1 cellular context compared by ENCODE assay signal in the genomic region with DNA sequence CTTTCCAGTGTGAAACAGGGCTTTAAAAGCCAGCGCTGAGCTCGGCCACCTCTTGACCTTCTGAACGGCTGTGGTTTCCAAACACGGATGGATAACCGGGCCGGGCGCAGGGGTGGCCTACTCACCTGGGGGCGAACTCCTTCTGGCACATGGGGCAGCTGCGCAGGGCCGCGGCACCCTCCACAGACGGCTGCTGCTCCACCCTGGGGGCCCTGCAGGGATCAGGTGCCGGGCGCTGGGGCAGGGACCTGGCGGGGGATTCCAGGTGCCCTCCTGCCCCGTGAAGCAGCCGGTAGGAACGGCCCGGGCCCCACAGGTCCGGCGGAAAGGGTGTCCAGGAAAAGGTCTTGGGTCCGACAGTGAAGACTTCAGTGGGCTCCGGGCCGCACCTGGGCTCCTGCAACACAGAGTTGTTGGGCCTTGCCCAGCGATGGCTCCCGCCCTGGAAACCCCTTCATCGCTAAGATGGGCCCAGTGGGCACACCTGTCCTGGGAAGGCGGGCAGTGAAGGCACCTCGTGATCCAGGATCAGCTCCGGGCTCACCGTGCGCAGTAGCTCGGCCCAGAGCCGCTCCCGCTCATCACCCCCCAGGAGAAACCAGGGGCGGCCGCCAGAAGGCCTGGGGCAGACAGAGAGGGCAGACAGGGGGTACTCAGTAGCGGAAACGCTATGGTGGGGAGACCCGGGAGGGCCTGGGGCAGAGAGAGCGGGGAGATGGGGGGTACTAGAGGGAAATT.
TF ChIP-seq lines count a peak whose summit lies in the region.

No MANE protein-coding gene starts in this region.

TF ChIP-seq in K562, 482 proteins besides CTCF, POLR2A, EP300 and RAD21 (continued from another document and continues in another):
- TF ChIP-seq ZNF165 (CRISPR knock-in tag; IDR thresholded peaks at IDR 0.05; ENCODE audit: borderline replicate concordance) (no peak), ZNF551 (CRISPR knock-in tag; IDR thresholded peaks at IDR 0.05) (no peak), RUNX1 (IDR thresholded peaks at IDR 0.05; ENCODE audit: low read depth) (no peak), MXI1 (IDR thresholded peaks at IDR 0.05; ENCODE audit: low read depth, low read length) (no peak), TBP (optimal IDR thresholded peaks at IDR 0.05; ENCODE audit: low read depth, low read length) (no peak), NR2C2 (CRISPR knock-in tag; IDR thresholded peaks at IDR 0.05) (no peak), NR2C2 (tag; IDR thresholded peaks at IDR 0.05) (no peak), KDM5B (IDR thresholded peaks at IDR 0.05; ENCODE audit: insufficient replicate concordance, low read depth, low read length) (no peak), ERF (CRISPR knock-in tag; IDR thresholded peaks at IDR 0.05) (no peak), GTF2F1 (IDR thresholded peaks at IDR 0.05; ENCODE audit: low read depth, low read length) (no peak), BMI1 (IDR thresholded peaks at IDR 0.05; ENCODE audit: low read length) (no peak), TARDBP (IDR thresholded peaks at IDR 0.05) (no peak), ZNF121 (CRISPR knock-in tag; conservative IDR thresholded peaks at IDR 0.05) (no peak), SMARCB1 (IDR thresholded peaks at IDR 0.05; ENCODE audit: insufficient read length, low read depth) (no peak), PYGO2 (tag; IDR thresholded peaks at IDR 0.05) (no peak), ZBTB8A (IDR thresholded peaks at IDR 0.05; ENCODE audit: partially characterized antibody) (no peak), SP2 (IDR thresholded peaks at IDR 0.05; ENCODE audit: extremely low read depth, low read depth, low read length, poor library complexity, severe bottlenecking) (no peak), CHD4 (IDR thresholded peaks at IDR 0.05; ENCODE audit: insufficient read depth, insufficient replicate concordance, low read depth, low read length, poor library complexity, severe bottlenecking) (no peak), KAT2B (IDR thresholded peaks at IDR 0.05; ENCODE audit: low read depth, low read length) (no peak), FOS (IDR thresholded peaks at IDR 0.05; ENCODE audit: extremely low read depth, insufficient read length) (no peak), MAZ (CRISPR knock-in tag; conservative IDR thresholded peaks at IDR 0.05 in 1 of 2, IDR thresholded peaks at IDR 0.05 in 1 of 2) (peak in 1 of 2 experiments; percentile 45; a peak in 1 of 4 replicates), ZNF24 (IDR thresholded peaks at IDR 0.05) (no peak), ETV1 (tag; conservative IDR thresholded peaks at IDR 0.05; ENCODE audit: low read depth) (no peak), ILK (tag; IDR thresholded peaks at IDR 0.05; ENCODE audit: borderline replicate concordance, low read depth) (no peak), SRSF9 (IDR thresholded peaks at IDR 0.05; ENCODE audit: borderline replicate concordance, low read depth, low read length) (no peak), ZNF644 (tag; IDR thresholded peaks at IDR 0.05; ENCODE audit: low read depth) (no peak), RBM34 (IDR thresholded peaks at IDR 0.05; ENCODE audit: borderline replicate concordance, insufficient read depth, low read length) (no peak), BRD4 (IDR thresholded peaks at IDR 0.05) (no peak), PTBP1 (IDR thresholded peaks at IDR 0.05; ENCODE audit: low read depth, low read length) (no peak), EWSR1 (IDR thresholded peaks at IDR 0.05; ENCODE audit: borderline replicate concordance, low read depth, partially characterized antibody) (no peak)
- TF ChIP-seq, protein P1, sequence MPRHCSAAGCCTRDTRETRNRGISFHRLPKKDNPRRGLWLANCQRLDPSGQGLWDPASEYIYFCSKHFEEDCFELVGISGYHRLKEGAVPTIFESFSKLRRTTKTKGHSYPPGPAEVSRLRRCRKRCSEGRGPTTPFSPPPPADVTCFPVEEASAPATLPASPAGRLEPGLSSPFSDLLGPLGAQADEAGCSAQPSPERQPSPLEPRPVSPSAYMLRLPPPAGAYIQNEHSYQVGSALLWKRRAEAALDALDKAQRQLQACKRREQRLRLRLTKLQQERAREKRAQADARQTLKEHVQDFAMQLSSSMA (CRISPR knock-in tag; IDR thresholded peaks at IDR 0.05), result no peak
- TF ChIP-seq, protein P2, sequence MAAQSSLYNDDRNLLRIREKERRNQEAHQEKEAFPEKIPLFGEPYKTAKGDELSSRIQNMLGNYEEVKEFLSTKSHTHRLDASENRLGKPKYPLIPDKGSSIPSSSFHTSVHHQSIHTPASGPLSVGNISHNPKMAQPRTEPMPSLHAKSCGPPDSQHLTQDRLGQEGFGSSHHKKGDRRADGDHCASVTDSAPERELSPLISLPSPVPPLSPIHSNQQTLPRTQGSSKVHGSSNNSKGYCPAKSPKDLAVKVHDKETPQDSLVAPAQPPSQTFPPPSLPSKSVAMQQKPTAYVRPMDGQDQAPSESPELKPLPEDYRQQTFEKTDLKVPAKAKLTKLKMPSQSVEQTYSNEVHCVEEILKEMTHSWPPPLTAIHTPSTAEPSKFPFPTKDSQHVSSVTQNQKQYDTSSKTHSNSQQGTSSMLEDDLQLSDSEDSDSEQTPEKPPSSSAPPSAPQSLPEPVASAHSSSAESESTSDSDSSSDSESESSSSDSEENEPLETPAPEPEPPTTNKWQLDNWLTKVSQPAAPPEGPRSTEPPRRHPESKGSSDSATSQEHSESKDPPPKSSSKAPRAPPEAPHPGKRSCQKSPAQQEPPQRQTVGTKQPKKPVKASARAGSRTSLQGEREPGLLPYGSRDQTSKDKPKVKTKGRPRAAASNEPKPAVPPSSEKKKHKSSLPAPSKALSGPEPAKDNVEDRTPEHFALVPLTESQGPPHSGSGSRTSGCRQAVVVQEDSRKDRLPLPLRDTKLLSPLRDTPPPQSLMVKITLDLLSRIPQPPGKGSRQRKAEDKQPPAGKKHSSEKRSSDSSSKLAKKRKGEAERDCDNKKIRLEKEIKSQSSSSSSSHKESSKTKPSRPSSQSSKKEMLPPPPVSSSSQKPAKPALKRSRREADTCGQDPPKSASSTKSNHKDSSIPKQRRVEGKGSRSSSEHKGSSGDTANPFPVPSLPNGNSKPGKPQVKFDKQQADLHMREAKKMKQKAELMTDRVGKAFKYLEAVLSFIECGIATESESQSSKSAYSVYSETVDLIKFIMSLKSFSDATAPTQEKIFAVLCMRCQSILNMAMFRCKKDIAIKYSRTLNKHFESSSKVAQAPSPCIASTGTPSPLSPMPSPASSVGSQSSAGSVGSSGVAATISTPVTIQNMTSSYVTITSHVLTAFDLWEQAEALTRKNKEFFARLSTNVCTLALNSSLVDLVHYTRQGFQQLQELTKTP (IDR thresholded peaks at IDR 0.05; ENCODE audit: low read depth in 1 of 2, partially characterized antibody in 2 of 2), result no peak
- TF ChIP-seq, protein P3, sequence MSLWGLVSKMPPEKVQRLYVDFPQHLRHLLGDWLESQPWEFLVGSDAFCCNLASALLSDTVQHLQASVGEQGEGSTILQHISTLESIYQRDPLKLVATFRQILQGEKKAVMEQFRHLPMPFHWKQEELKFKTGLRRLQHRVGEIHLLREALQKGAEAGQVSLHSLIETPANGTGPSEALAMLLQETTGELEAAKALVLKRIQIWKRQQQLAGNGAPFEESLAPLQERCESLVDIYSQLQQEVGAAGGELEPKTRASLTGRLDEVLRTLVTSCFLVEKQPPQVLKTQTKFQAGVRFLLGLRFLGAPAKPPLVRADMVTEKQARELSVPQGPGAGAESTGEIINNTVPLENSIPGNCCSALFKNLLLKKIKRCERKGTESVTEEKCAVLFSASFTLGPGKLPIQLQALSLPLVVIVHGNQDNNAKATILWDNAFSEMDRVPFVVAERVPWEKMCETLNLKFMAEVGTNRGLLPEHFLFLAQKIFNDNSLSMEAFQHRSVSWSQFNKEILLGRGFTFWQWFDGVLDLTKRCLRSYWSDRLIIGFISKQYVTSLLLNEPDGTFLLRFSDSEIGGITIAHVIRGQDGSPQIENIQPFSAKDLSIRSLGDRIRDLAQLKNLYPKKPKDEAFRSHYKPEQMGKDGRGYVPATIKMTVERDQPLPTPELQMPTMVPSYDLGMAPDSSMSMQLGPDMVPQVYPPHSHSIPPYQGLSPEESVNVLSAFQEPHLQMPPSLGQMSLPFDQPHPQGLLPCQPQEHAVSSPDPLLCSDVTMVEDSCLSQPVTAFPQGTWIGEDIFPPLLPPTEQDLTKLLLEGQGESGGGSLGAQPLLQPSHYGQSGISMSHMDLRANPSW (CRISPR knock-in tag; IDR thresholded peaks at IDR 0.05), result no peak
- TF ChIP-seq, protein P4, sequence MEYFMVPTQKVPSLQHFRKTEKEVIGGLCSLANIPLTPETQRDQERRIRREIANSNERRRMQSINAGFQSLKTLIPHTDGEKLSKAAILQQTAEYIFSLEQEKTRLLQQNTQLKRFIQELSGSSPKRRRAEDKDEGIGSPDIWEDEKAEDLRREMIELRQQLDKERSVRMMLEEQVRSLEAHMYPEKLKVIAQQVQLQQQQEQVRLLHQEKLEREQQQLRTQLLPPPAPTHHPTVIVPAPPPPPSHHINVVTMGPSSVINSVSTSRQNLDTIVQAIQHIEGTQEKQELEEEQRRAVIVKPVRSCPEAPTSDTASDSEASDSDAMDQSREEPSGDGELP (CRISPR knock-in tag; IDR thresholded peaks at IDR 0.05; ENCODE audit: borderline replicate concordance), result 0 out of 2 replicates have a peak, but pooled peaks have one; percentile 27
- TF ChIP-seq, protein P5, sequence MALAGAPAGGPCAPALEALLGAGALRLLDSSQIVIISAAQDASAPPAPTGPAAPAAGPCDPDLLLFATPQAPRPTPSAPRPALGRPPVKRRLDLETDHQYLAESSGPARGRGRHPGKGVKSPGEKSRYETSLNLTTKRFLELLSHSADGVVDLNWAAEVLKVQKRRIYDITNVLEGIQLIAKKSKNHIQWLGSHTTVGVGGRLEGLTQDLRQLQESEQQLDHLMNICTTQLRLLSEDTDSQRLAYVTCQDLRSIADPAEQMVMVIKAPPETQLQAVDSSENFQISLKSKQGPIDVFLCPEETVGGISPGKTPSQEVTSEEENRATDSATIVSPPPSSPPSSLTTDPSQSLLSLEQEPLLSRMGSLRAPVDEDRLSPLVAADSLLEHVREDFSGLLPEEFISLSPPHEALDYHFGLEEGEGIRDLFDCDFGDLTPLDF (CRISPR knock-in tag; IDR thresholded peaks at IDR 0.05), result no peak
- TF ChIP-seq, protein P6, sequence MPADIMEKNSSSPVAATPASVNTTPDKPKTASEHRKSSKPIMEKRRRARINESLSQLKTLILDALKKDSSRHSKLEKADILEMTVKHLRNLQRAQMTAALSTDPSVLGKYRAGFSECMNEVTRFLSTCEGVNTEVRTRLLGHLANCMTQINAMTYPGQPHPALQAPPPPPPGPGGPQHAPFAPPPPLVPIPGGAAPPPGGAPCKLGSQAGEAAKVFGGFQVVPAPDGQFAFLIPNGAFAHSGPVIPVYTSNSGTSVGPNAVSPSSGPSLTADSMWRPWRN (IDR thresholded peaks at IDR 0.05; ENCODE audit: low read depth), result no peak
- TF ChIP-seq, protein P7, sequence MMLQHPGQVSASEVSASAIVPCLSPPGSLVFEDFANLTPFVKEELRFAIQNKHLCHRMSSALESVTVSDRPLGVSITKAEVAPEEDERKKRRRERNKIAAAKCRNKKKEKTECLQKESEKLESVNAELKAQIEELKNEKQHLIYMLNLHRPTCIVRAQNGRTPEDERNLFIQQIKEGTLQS (IDR thresholded peaks at IDR 0.05), result no peak
- TF ChIP-seq, protein P7 (CRISPR knock-in tag; conservative IDR thresholded peaks at IDR 0.05), result no peak
- TF ChIP-seq, protein P8, sequence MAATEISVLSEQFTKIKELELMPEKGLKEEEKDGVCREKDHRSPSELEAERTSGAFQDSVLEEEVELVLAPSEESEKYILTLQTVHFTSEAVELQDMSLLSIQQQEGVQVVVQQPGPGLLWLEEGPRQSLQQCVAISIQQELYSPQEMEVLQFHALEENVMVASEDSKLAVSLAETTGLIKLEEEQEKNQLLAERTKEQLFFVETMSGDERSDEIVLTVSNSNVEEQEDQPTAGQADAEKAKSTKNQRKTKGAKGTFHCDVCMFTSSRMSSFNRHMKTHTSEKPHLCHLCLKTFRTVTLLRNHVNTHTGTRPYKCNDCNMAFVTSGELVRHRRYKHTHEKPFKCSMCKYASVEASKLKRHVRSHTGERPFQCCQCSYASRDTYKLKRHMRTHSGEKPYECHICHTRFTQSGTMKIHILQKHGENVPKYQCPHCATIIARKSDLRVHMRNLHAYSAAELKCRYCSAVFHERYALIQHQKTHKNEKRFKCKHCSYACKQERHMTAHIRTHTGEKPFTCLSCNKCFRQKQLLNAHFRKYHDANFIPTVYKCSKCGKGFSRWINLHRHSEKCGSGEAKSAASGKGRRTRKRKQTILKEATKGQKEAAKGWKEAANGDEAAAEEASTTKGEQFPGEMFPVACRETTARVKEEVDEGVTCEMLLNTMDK (IDR thresholded peaks at IDR 0.05; ENCODE audit: borderline replicate concordance, insufficient read depth, low read depth, low read length, poor library complexity, severe bottlenecking), result no peak
- TF ChIP-seq, protein P9, sequence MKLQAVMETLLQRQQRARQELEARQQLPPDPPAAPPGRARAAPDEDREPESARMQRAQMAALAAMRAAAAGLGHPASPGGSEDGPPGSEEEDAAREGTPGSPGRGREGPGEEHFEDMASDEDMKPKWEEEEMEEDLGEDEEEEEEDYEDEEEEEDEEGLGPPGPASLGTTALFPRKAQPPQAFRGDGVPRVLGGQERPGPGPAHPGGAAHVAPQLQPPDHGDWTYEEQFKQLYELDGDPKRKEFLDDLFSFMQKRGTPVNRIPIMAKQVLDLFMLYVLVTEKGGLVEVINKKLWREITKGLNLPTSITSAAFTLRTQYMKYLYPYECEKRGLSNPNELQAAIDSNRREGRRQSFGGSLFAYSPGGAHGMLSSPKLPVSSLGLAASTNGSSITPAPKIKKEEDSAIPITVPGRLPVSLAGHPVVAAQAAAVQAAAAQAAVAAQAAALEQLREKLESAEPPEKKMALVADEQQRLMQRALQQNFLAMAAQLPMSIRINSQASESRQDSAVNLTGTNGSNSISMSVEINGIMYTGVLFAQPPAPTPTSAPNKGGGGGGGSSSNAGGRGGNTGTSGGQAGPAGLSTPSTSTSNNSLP (IDR thresholded peaks at IDR 0.05; ENCODE audit: borderline replicate concordance, low read depth, low read length), result no peak
